20 cellular contexts compared by ENCODE assay signal in genomic region chr15:85389774-85390173, GRCh38. TPM values are rescaled to one million over a fixed set of nuclear protein-coding genes. Genes with fewer than 3 reads are reported as not detected.
DNase-seq lines count a peak whose midpoint lies in the region; ATAC-seq, FAIRE-seq and TF ChIP-seq lines count a peak whose summit lies in the region.
"Had no signal": no experiment of that assay in that cellular context is flagged by ENCODE, and none has a peak within 500 bp of the region (broad histone marks: within the 10 kb centered on the region; RNA-seq: fewer than 3 reads in every experiment).

No MANE protein-coding gene starts in this region.

- CTCF ChIA-PET in HepG2 (lab: Yijun Ruan, JAX; ENCODE audit: low intra/inter-chr PET ratio, low total read pairs), result no interaction called here
- CTCF ChIA-PET in IMR-90 (lab: Yijun Ruan, JAX), result interaction anchor here (1.3 kb wide), 2 partner anchors 15 to 93 kb away, joined by 3 read pairs; no protein-coding TSS in a partner anchor

- no peak overlapping the region for H2AK9ac ChIP-seq in IMR-90 (replicated peaks; ENCODE audit: low read depth, low read length, poor library complexity)

- no peak for TF ChIP-seq EP300 in HepG2 (IDR thresholded peaks at IDR 0.05; ENCODE audit: low read depth in 2 of 2, low read length in 2 of 2)
- TF ChIP-seq EP300 in HepG2 (CRISPR knock-in tag; IDR thresholded peaks at IDR 0.05; ENCODE audit: borderline replicate concordance), result no peak
- no peak for TF ChIP-seq EP300 in upper lobe of left lung (IDR thresholded peaks at IDR 0.05)

- no peak overlapping the region for H3K18ac ChIP-seq in IMR-90 (ENCODE audit: low read depth, low read length)

- peaks cover 4% of the 10 kb centered on the region; the same call in 1 of the 2 replicates for H4K20me1 ChIP-seq in HepG2 (ENCODE audit: insufficient read depth, low read length)
- H4K20me1 ChIP-seq in IMR-90 (ENCODE audit: insufficient read depth, low read length), result peaks cover 45% of the 10 kb centered on the region

- H2BK5ac ChIP-seq in IMR-90 (ENCODE audit: low read depth, low read length, poor library complexity, severe bottlenecking), result no peak overlapping the region

- H2BK120ac ChIP-seq in IMR-90 (ENCODE audit: low read depth, low read length), result no peak overlapping the region

- H2BK15ac ChIP-seq in IMR-90 (ENCODE audit: low read depth, low read length), result no peak overlapping the region

- H3K4ac ChIP-seq in IMR-90 (ENCODE audit: low read depth, low read length), result no peak overlapping the region

- no peak overlapping the region for H3K23ac ChIP-seq in IMR-90 (ENCODE audit: low read depth, low read length)

- dilution Hi-C loops in IMR-90 (cut with HindIII; ENCODE audit: low sequenced_read_pairs, unreplicated experiment), result no loop called here

- no TSS peak for BruUV-seq in HepG2 (replicated peaks; lab: Mats Ljungman, UMichigan)
- no TSS peak for BruUV-seq in IMR-90 (replicated peaks; lab: Mats Ljungman, UMichigan)

- POLR2A ChIA-PET in HepG2 (lab: Yijun Ruan, JAX), result interaction anchor here (1.7 kb wide), 1 partner anchor 9 kb away, joined by 5 read pairs; the partner anchor contains the start of gene AKAP13
- POLR2A ChIA-PET in IMR-90 (lab: Charles Lee; ENCODE audit: unreplicated experiment), result no interaction called here

- no peak overlapping the region for H3K56ac ChIP-seq in IMR-90 (ENCODE audit: extremely low read depth, insufficient read depth, low read length)

- no peak overlapping the region for H3K14ac ChIP-seq in IMR-90 (replicated peaks; ENCODE audit: low read depth, low read length)

- no peak overlapping the region for H4K8ac ChIP-seq in IMR-90 (ENCODE audit: low read depth in 2 of 2, low read length in 2 of 2)

- no peak overlapping the region for H3K9ac ChIP-seq in HepG2 (ENCODE audit: insufficient read depth, low read depth, low read length)
- no peak overlapping the region for H3K9ac ChIP-seq in IMR-90 (ENCODE audit: low read depth, low read length)
- H3K9ac ChIP-seq: KMS-11 had no signal

- H4K5ac ChIP-seq in IMR-90 (ENCODE audit: low read depth, low read length), result no peak overlapping the region

- H2AFZ ChIP-seq in HepG2 (ENCODE audit: low read length), result no peak overlapping the region
- H2AFZ ChIP-seq in IMR-90 (replicated peaks; ENCODE audit: low read length, poor library complexity), result no peak overlapping the region
- H2AFZ ChIP-seq: GM23338 had no signal

- TF ChIP-seq RAD21 in HepG2 (CRISPR knock-in tag; IDR thresholded peaks at IDR 0.05) (no peak), IMR-90 (IDR thresholded peaks at IDR 0.05; ENCODE audit: low read length) (no peak)

- H3K4me1 ChIP-seq in HepG2 (ENCODE audit: insufficient read depth, low read length), result peaks cover 41% of the 10 kb centered on the region
- peaks cover 0 to 15% (median 0%) of the 10 kb centered on the region in 4 donors for H3K4me1 ChIP-seq in right lobe of liver
- H3K4me1 ChIP-seq in IMR-90 (ENCODE audit: control insufficient read depth, insufficient read depth, low read length), result peaks cover 6% of the 10 kb centered on the region; the same call in 1 of the 2 replicates
- H3K4me1 ChIP-seq in upper lobe of left lung, result peaks cover 17 to 45% (median 29%) of the 10 kb centered on the region in 4 donors

- no peak overlapping the region for H3K27ac ChIP-seq in HepG2 (ENCODE audit: extremely low read length, insufficient read depth, low read length)
- no peak overlapping the region for H3K27ac ChIP-seq in right lobe of liver
- H3K27ac ChIP-seq in IMR-90 (ENCODE audit: insufficient read depth, low read length), result no peak overlapping the region
- 0 out of 2 replicates have a peak overlapping the region, but pooled peaks have one; percentile 8 for H3K27ac ChIP-seq in WERI-Rb-1
- no peak overlapping the region for H3K27ac ChIP-seq in upper lobe of left lung
- H3K27ac ChIP-seq: C4-2B, KMS-11, RWPE1 had no signal

- no peaks in the 10 kb centered on the region for H3K9me3 ChIP-seq in HepG2 (ENCODE audit: low read length)
- no peaks in the 10 kb centered on the region for H3K9me3 ChIP-seq in right lobe of liver
- no peaks in the 10 kb centered on the region for H3K9me3 ChIP-seq in IMR-90 (ENCODE audit: control insufficient read depth, insufficient read depth, low read length)
- no peaks in the 10 kb centered on the region for H3K9me3 ChIP-seq in WERI-Rb-1 (ENCODE audit: severe bottlenecking)
- H3K9me3 ChIP-seq in upper lobe of left lung, result no peaks in the 10 kb centered on the region
- H3K9me3 ChIP-seq: HAP-1 had no signal

- in situ Hi-C loops in HepG2 (cut with HindIII; ENCODE audit: extremely low pct_ligation_motif_present, low pct_unique_long_range_greater_than_20kb), result no loop called here
- in situ Hi-C loops in IMR-90 (cut with MboI; ENCODE audit: low sequenced_read_pairs), result no loop called here

- TF ChIP-seq CTCF in HepG2 (CRISPR knock-in tag; IDR thresholded peaks at IDR 0.05), result no peak
- TF ChIP-seq CTCF in right lobe of liver (IDR thresholded peaks at IDR 0.05), result no peak
- no peak for TF ChIP-seq CTCF in IMR-90 (conservative IDR thresholded peaks at IDR 0.05; ENCODE audit: low read depth, low read length)
- no peak for TF ChIP-seq CTCF in WERI-Rb-1 (IDR thresholded peaks at IDR 0.05; ENCODE audit: low read depth, low read length)
- no peak for TF ChIP-seq CTCF in upper lobe of left lung (IDR thresholded peaks at IDR 0.05)
- no peak for TF ChIP-seq CTCF in GM10266 (IDR thresholded peaks at IDR 0.05; ENCODE audit: control insufficient read depth, insufficient read depth, low read depth, missing control alignments)

- H3K4me3 ChIP-seq in HepG2 (replicated peaks in 1 of 3; ENCODE audit: insufficient read depth in 1 of 3, low read depth in 2 of 3, low read length in 3 of 3), result no peak overlapping the region
- H3K4me3 ChIP-seq in right lobe of liver, result no peak overlapping the region
- no peak overlapping the region for H3K4me3 ChIP-seq in IMR-90 (ENCODE audit: insufficient read depth, low read depth, low read length)
- no peak overlapping the region for H3K4me3 ChIP-seq in WERI-Rb-1 (ENCODE audit: low read depth, low read length)
- no peak overlapping the region for H3K4me3 ChIP-seq in upper lobe of left lung
- H3K4me3 ChIP-seq: GM23338, HAP-1 had no signal

- H3K27me3 ChIP-seq in HepG2 (ENCODE audit: control insufficient read depth in 1 of 2, insufficient read depth in 2 of 2, low read length in 2 of 2) (no peaks in the 10 kb centered on the region), right lobe of liver (no peaks in the 10 kb centered on the region), IMR-90 (ENCODE audit: control insufficient read depth, insufficient read depth, low read length) (no peaks in the 10 kb centered on the region), WERI-Rb-1 (ENCODE audit: insufficient read depth, low read depth, severe bottlenecking) (no peaks in the 10 kb centered on the region), upper lobe of left lung (no peaks in the 10 kb centered on the region)

- DNase-seq in HepG2 (ENCODE audit: low spot score), result no peak
- no peak for DNase-seq in right lobe of liver
- DNase-seq in IMR-90, result no peak
- DNase-seq in WERI-Rb-1, result no peak
- DNase-seq in upper lobe of left lung, result no peak
- no peak for DNase-seq in GM10266 (ENCODE audit: extremely low spot score)
- DNase-seq: Calu3, HFFc6, NCI-H2029, NCI-H2227 treated with DMSO at 0.1 percent for 48 hours, NCI-H510A, NCI-H69, SHP77 treated with DMSO at 0.1 percent for 48 hours had no signal

- H2BK20ac ChIP-seq in IMR-90 (ENCODE audit: low read depth, low read length), result no peak overlapping the region

- no peak for FAIRE-seq in HepG2 (lab: Jason Lieb, UNC)

- 75% methylated on average over 4 of the region's 4 CpGs for WGBS in HepG2 (ENCODE audit: low lambda C conversion rate)
- 80% methylated on average over 4 of the region's 4 CpGs for WGBS in right lobe of liver (ENCODE audit: insufficient coverage, low coverage, low lambda C conversion rate, missing lambda C conversion rate)
- 86% methylated on average over 1 of the region's 4 CpGs; no CpG with 5 or more reads in 1 of the 2 experiments for WGBS in IMR-90 (ENCODE audit: extremely low coverage in 2 of 2, insufficient read length in 1 of 2), 2 experiments
- WGBS in upper lobe of left lung, 2 donors, result 77 to 83% methylated on average over 4 of the region's 4 CpGs

- no peaks in the 10 kb centered on the region for H3K36me3 ChIP-seq in HepG2 (replicated peaks in 1 of 2; ENCODE audit: control insufficient read depth in 1 of 2, insufficient read depth in 2 of 2, low read length in 2 of 2)
- no peaks in the 10 kb centered on the region for H3K36me3 ChIP-seq in right lobe of liver
- H3K36me3 ChIP-seq in IMR-90 (ENCODE audit: control insufficient read depth, insufficient read depth, low read length), result no peaks in the 10 kb centered on the region
- peaks cover 45% of the 10 kb centered on the region for H3K36me3 ChIP-seq in WERI-Rb-1
- no peaks in the 10 kb centered on the region for H3K36me3 ChIP-seq in upper lobe of left lung
- H3K36me3 ChIP-seq: HAP-1 had no signal

- H3K4me2 ChIP-seq in HepG2 (ENCODE audit: low read depth, low read length) (no peak overlapping the region), IMR-90 (ENCODE audit: low read depth, low read length) (no peak overlapping the region)
- H3K4me2 ChIP-seq: KMS-11 had no signal

- H3K9me1 ChIP-seq in IMR-90 (ENCODE audit: insufficient read depth, low read length), result peaks cover 10% of the 10 kb centered on the region

- H3K79me1 ChIP-seq in IMR-90 (ENCODE audit: low read depth in 1 of 2, low read length in 2 of 2), result peaks cover 28 to 76% of the 10 kb centered on the region in 2 experiments

- H3K79me2 ChIP-seq in HepG2 (ENCODE audit: insufficient read depth, low read length), result peaks cover 81% of the 10 kb centered on the region

- no peak overlapping the region for H4K91ac ChIP-seq in IMR-90 (ENCODE audit: insufficient read depth, low read depth, low read length)

- ATAC-seq in HepG2, result no peak
- ATAC-seq in right lobe of liver, result no peak
- ATAC-seq in IMR-90 (ENCODE audit: low read depth), result no peak
- no peak for ATAC-seq in HG03139 (IDR thresholded peaks at IDR 0.05; ENCODE audit: unreplicated experiment)
- no peak for ATAC-seq in upper lobe of left lung (ENCODE audit: low FRiP score in 2 of 2)
- ATAC-seq: GM23338, Panc1 had no signal

- TF ChIP-seq POLR2A in HepG2 (IDR thresholded peaks at IDR 0.05; ENCODE audit: insufficient read depth in 1 of 2, low read depth in 2 of 2, low read length in 2 of 2), result no peak
- no peak for TF ChIP-seq POLR2A in right lobe of liver (IDR thresholded peaks at IDR 0.05)
- TF ChIP-seq POLR2A in IMR-90 (IDR thresholded peaks at IDR 0.05; ENCODE audit: low read depth, low read length), result no peak
- no peak for TF ChIP-seq POLR2A in upper lobe of left lung (IDR thresholded peaks at IDR 0.05)

- intact Hi-C loops in HepG2 (cut with micrococcal nuclease; ENCODE audit: unreplicated experiment) (no loop called here), right lobe of liver (cut with DNase I) (no loop called here), IMR-90 (cut with micrococcal nuclease) (loop anchor here (2.0 kb wide), 1 partner anchor 13 kb away; no protein-coding TSS in a partner anchor)

- H2AK5ac ChIP-seq in IMR-90 (ENCODE audit: low read depth, low read length), result no peak overlapping the region

RNA-seq across cellular contexts. Expression of gene AKAP13, which starts 9.4 kb away (rescaled TPM):
- 27.1 and 30.8 TPM in 2 replicates for total RNA-seq in HepG2 (2016; rRNA removed; fragmentation: Illumina TruSeq; extraction: Trizol)
- 7.8 TPM in 2 replicates for total RNA-seq in HepG2 (2016; cell fraction: cytosol; rRNA removed; fragmentation: Illumina TruSeq; extraction: Trizol; ENCODE audit: low read depth)
- 23.2 and 26.6 TPM in 2 replicates for total RNA-seq in HepG2 (2016; cell fraction: insoluble cytoplasmic fraction; rRNA removed; fragmentation: Illumina TruSeq; extraction: Trizol)
- 5.6 and 6.2 TPM in 2 replicates for total RNA-seq in HepG2 (2016; cell fraction: membrane; rRNA removed; fragmentation: Illumina TruSeq; extraction: Trizol)
- total RNA-seq in HepG2 (2016; cell fraction: nucleus; rRNA removed; fragmentation: Illumina TruSeq; extraction: Trizol), result 42.6 and 50.0 TPM in 2 replicates
- polyA plus RNA-seq in HepG2 (2011; rRNA removed), result 6.7 and 8.9 TPM in 2 replicates
- 3.2 and 4.7 TPM in 2 replicates for polyA plus RNA-seq in HepG2 (2011; cell fraction: cytosol; rRNA removed)
- polyA plus RNA-seq in HepG2 (2011; cell fraction: nucleus; rRNA removed), result 21.9 and 22.5 TPM in 2 replicates
- polyA plus RNA-seq in HepG2 (2012), result 9.2 and 10.1 TPM in 2 replicates
- 0.60 and 0.94 TPM in 2 replicates for polyA plus RNA-seq in HepG2 (2016; cell fraction: cytosol; fragmentation: Illumina TruSeq; extraction: Trizol; ENCODE audit: low read depth)
- 9.5 and 10.5 TPM in 2 replicates for polyA plus RNA-seq in HepG2 (2016; cell fraction: insoluble cytoplasmic fraction; fragmentation: Illumina TruSeq; extraction: Trizol; ENCODE audit: low read depth)
- polyA plus RNA-seq in HepG2 (2016; cell fraction: membrane; fragmentation: Illumina TruSeq; extraction: Trizol; ENCODE audit: low read depth), result 1.3 and 1.5 TPM in 2 replicates
- 18.4 and 20.2 TPM in 2 replicates for polyA plus RNA-seq in HepG2 (2016; cell fraction: nucleus; fragmentation: Illumina TruSeq; extraction: Trizol; ENCODE audit: insufficient read depth, low read depth)
- polyA minus RNA-seq in HepG2 (2011; rRNA and poly(A)+ RNA removed; ENCODE audit: low replicate concordance), result 33.6 and 122 TPM in 2 replicates
- 15.6 and 26.8 TPM in 2 replicates for polyA minus RNA-seq in HepG2 (2011; cell fraction: cytosol; rRNA and poly(A)+ RNA removed)
- polyA minus RNA-seq in HepG2 (2011; cell fraction: nucleus; rRNA and poly(A)+ RNA removed), result 96.2 and 112 TPM in 2 replicates
- 10 to 100 TPM; 50.1 to 73.1 (median 63.9) TPM for total RNA-seq in right lobe of liver
- total RNA-seq in IMR-90 (2012; rRNA removed), result 46.4 and 46.9 TPM in 2 replicates
- polyA plus RNA-seq in IMR-90 (2012; rRNA removed), result 10.4 and 11.6 TPM in 2 replicates
- 5.6 and 6.4 TPM in 2 replicates for polyA plus RNA-seq in IMR-90 (2012; cell fraction: cytosol; rRNA removed)
- 34.4 and 43.0 TPM in 2 replicates for polyA plus RNA-seq in IMR-90 (2012; cell fraction: nucleus; rRNA removed; ENCODE audit: low replicate concordance)
- total RNA-seq in upper lobe of left lung, result 1,000 to 10,000 TPM in 1 of 6 donors, 100 to 1,000 TPM in 5; 329 to 1,278 (median 748) TPM
